30 cellular contexts compared by ENCODE assay signal in genomic region chr2:179123272-179123662, GRCh38.
"Had no signal": no experiment of that assay in that cellular context is flagged by ENCODE, and none has a peak within 500 bp of the region (broad histone marks: within the 10 kb centered on the region; RNA-seq: fewer than 3 reads in every experiment).

No MANE protein-coding gene starts in this region.

- H3K36me3 Mint-ChIP-seq: WTC11 had no signal

- H3K9me3 Mint-ChIP-seq: activated CD8-positive, alpha-beta T cell treated with anti-CD3 and anti-CD28 coated beads for 36 hours; activated naive CD4-positive, alpha-beta T cell treated with anti-CD3 and anti-CD28 coated beads for 36 hours; activated naive CD4-positive, alpha-beta T cell treated with anti-CD3 and anti-CD28 coated beads, Interleukin-2, amount 50 U/mL, for 24 hours; activated naive CD8-positive, alpha-beta T cell treated with anti-CD3 and anti-CD28 coated beads for 36 hours; activated naive CD8-positive, alpha-beta T cell treated with anti-CD3 and anti-CD28 coated beads, Interleukin-2, amount 50 U/mL, for 24 hours; activated T-cell treated with anti-CD3 and anti-CD28 coated beads, Interleukin-2, amount 50 U/mL, for 4 hours; activated T-helper 17 cell treated with anti-CD3 and anti-CD28 coated beads, Interleukin-2, amount 50 U/mL, for 72 hours; WTC11 had no signal

- H3K4me1 Mint-ChIP-seq: activated T-helper 17 cell treated with anti-CD3 and anti-CD28 coated beads, Interleukin-2, amount 50 U/mL, for 72 hours; WTC11 had no signal

- DNase-seq: activated CD4-positive, alpha-beta T cell treated with anti-CD3 and anti-CD28 coated beads for 48 hours; activated CD4-positive, alpha-beta T cell treated with anti-CD3 and anti-CD28 coated beads, Interleukin-2, amount 50 U/mL, for 1 hour; activated CD4-positive, alpha-beta T cell treated with anti-CD3 and anti-CD28 coated beads, Interleukin-2, amount 50 U/mL, for 48 hours; activated CD8-positive, alpha-beta memory T cell treated with anti-CD3 and anti-CD28 coated beads for 24 hours; activated CD8-positive, alpha-beta T cell treated with anti-CD3 and anti-CD28 coated beads for 36 hours; activated effector memory CD4-positive, alpha-beta T cell treated with Interleukin-2 at 50 U/mL for 16 hours; activated naive CD4-positive, alpha-beta T cell treated with anti-CD3 and anti-CD28 coated beads for 36 hours; activated naive CD8-positive, alpha-beta T cell treated with anti-CD3 and anti-CD28 coated beads for 36 hours; activated naive CD8-positive, alpha-beta T cell treated with anti-CD3 and anti-CD28 coated beads, Interleukin-2, amount 50 U/mL, for 24 hours; activated T-cell treated with anti-CD3 and anti-CD28 coated beads, Interleukin-2, amount 50 U/mL, for 4 hours; adrenal gland; amygdala; aorta; body of pancreas; caudate nucleus; cortex of kidney; effector CD4-positive, alpha-beta T cell; effector memory CD8-positive, alpha-beta T cell; erythroblast; foreskin keratinocyte; gastrocnemius medialis; T-helper 2 cell had no signal

- H3K27me3 Mint-ChIP-seq: activated CD8-positive, alpha-beta T cell treated with anti-CD3 and anti-CD28 coated beads for 36 hours; activated naive CD4-positive, alpha-beta T cell treated with anti-CD3 and anti-CD28 coated beads, Interleukin-2, amount 50 U/mL, for 24 hours; activated naive CD8-positive, alpha-beta T cell treated with anti-CD3 and anti-CD28 coated beads for 36 hours; activated naive CD8-positive, alpha-beta T cell treated with anti-CD3 and anti-CD28 coated beads, Interleukin-2, amount 50 U/mL, for 24 hours; activated T-helper 17 cell treated with anti-CD3 and anti-CD28 coated beads, Interleukin-2, amount 50 U/mL, for 72 hours; effector memory CD8-positive, alpha-beta T cell had no signal

- H3K4me1 ChIP-seq: adrenal gland, body of pancreas, esophagus muscularis mucosa, foreskin keratinocyte had no signal

- H3K27me3 ChIP-seq: adrenal gland, body of pancreas, esophagus muscularis mucosa, foreskin keratinocyte, gastrocnemius medialis had no signal

- H3K4me3 Mint-ChIP-seq: activated CD8-positive, alpha-beta T cell treated with anti-CD3 and anti-CD28 coated beads for 36 hours; activated naive CD4-positive, alpha-beta T cell treated with anti-CD3 and anti-CD28 coated beads for 36 hours; activated naive CD4-positive, alpha-beta T cell treated with anti-CD3 and anti-CD28 coated beads, Interleukin-2, amount 50 U/mL, for 24 hours; activated naive CD8-positive, alpha-beta T cell treated with anti-CD3 and anti-CD28 coated beads for 36 hours; activated naive CD8-positive, alpha-beta T cell treated with anti-CD3 and anti-CD28 coated beads, Interleukin-2, amount 50 U/mL, for 24 hours; activated T-cell treated with anti-CD3 and anti-CD28 coated beads, Interleukin-2, amount 50 U/mL, for 4 hours; activated T-helper 17 cell treated with anti-CD3 and anti-CD28 coated beads, Interleukin-2, amount 50 U/mL, for 72 hours; effector memory CD8-positive, alpha-beta T cell; WTC11 had no signal

- H3K4me3 ChIP-seq: adrenal gland, body of pancreas, esophagus muscularis mucosa, gastrocnemius medialis had no signal

- H3K9me3 ChIP-seq: adrenal gland, body of pancreas, esophagus muscularis mucosa, gastrocnemius medialis had no signal

- ATAC-seq: activated CD4-positive, CD25-positive, alpha-beta regulatory T cell treated with anti-CD3 and anti-CD28 coated beads, Interleukin-2, amount 50 U/mL, for 24 hours; activated CD8-positive, alpha-beta T cell treated with anti-CD3 and anti-CD28 coated beads for 36 hours; activated naive CD8-positive, alpha-beta T cell treated with anti-CD3 and anti-CD28 coated beads, Interleukin-2, amount 50 U/mL, for 24 hours; activated T-cell treated with anti-CD3 and anti-CD28 coated beads, Interleukin-2, amount 50 U/mL, for 4 hours; activated T-helper 17 cell treated with anti-CD3 and anti-CD28 coated beads, Interleukin-2, amount 50 U/mL, for 72 hours; body of pancreas; effector memory CD8-positive, alpha-beta T cell; foreskin keratinocyte; gastrocnemius medialis; WTC11 had no signal

- H3K36me3 ChIP-seq: adrenal gland had no signal

- FAIRE-seq: colon, TTC549 had no signal

- H3K27ac Mint-ChIP-seq: activated CD8-positive, alpha-beta T cell treated with anti-CD3 and anti-CD28 coated beads for 36 hours; activated naive CD4-positive, alpha-beta T cell treated with anti-CD3 and anti-CD28 coated beads for 36 hours; activated naive CD4-positive, alpha-beta T cell treated with anti-CD3 and anti-CD28 coated beads, Interleukin-2, amount 50 U/mL, for 24 hours; activated naive CD8-positive, alpha-beta T cell treated with anti-CD3 and anti-CD28 coated beads for 36 hours; activated naive CD8-positive, alpha-beta T cell treated with anti-CD3 and anti-CD28 coated beads, Interleukin-2, amount 50 U/mL, for 24 hours; activated T-helper 17 cell treated with anti-CD3 and anti-CD28 coated beads, Interleukin-2, amount 50 U/mL, for 72 hours; effector memory CD8-positive, alpha-beta T cell; WTC11 had no signal

- H3K27ac ChIP-seq: adrenal gland, body of pancreas, esophagus muscularis mucosa, foreskin keratinocyte, gastrocnemius medialis, VCaP had no signal
